In genomic region chr11:2447253-2447950, GRCh38 we compare ENCODE assay signal across 13 cellular contexts. TPM values are rescaled to one million over a fixed set of nuclear protein-coding genes. Genes with fewer than 3 reads are reported as not detected.
DNase-seq lines count a peak whose midpoint lies in the region; ATAC-seq and TF ChIP-seq lines count a peak whose summit lies in the region.
"Had no signal": no experiment of that assay in that cellular context is flagged by ENCODE, and none has a peak within 500 bp of the region (broad histone marks: within the 10 kb centered on the region; RNA-seq: fewer than 3 reads in every experiment).

No MANE protein-coding gene starts in this region.

- H3K9ac ChIP-seq in OCI-LY3 (ENCODE audit: low read length): no peak overlapping the region
- no peak overlapping the region for H3K9ac ChIP-seq in rectal smooth muscle tissue (ENCODE audit: low read length)

- TF ChIP-seq CTCF in OCI-LY3 (IDR thresholded peaks at IDR 0.05; ENCODE audit: low read depth, low read length) (no peak), A673 (conservative IDR thresholded peaks at IDR 0.05; ENCODE audit: low read depth, low read length) (no peak)

- H3K4me3 ChIP-seq in OCI-LY3 (ENCODE audit: low read length): no peak overlapping the region
- H3K4me3 ChIP-seq in rectal smooth muscle tissue (ENCODE audit: low read length): peak overlapping the region; percentile 16
- H3K4me3 ChIP-seq in A673 (ENCODE audit: low read depth, low read length, poor library complexity, severe bottlenecking): no peak overlapping the region

- H3K36me3 ChIP-seq in OCI-LY3 (replicated peaks; ENCODE audit: low read depth, low read length): no peaks in the 10 kb centered on the region
- no peaks in the 10 kb centered on the region for H3K36me3 ChIP-seq in rectal smooth muscle tissue (ENCODE audit: control insufficient read depth, insufficient read depth, low read length)
- H3K36me3 ChIP-seq in A673 (ENCODE audit: insufficient read depth, low read length, poor library complexity, severe bottlenecking): no peaks in the 10 kb centered on the region

- ATAC-seq in central memory CD8-positive, alpha-beta T cell (replicated peaks; ENCODE audit: extremely low read depth, poor library complexity, severe bottlenecking): no peak

- H3K9me3 Mint-ChIP-seq in T-helper 2 cell treated with Interferon-gamma antibody and Interleukin-4, amounts not matched to agents 5 μg/mL and 100 μg/mL, for 36 hours: no peaks in the 10 kb centered on the region
- H3K9me3 Mint-ChIP-seq in central memory CD8-positive, alpha-beta T cell: no peaks in the 10 kb centered on the region
- H3K9me3 Mint-ChIP-seq in immature natural killer cell: no peaks in the 10 kb centered on the region

- H3K9me3 ChIP-seq in OCI-LY3 (ENCODE audit: insufficient read depth, low read length) (no peaks in the 10 kb centered on the region), A673 (ENCODE audit: low read depth, low read length, poor library complexity, severe bottlenecking) (no peaks in the 10 kb centered on the region)

- CTCF ChIA-PET in A673 (lab: Charles Lee): no interaction called here

- POLR2A ChIA-PET in A673 (lab: Charles Lee; ENCODE audit: low non-redundant PET): no interaction called here

- H3K4me1 ChIP-seq in OCI-LY3 (ENCODE audit: low read length) (no peaks in the 10 kb centered on the region), rectal smooth muscle tissue (ENCODE audit: control insufficient read depth, insufficient read depth, low read length) (no peaks in the 10 kb centered on the region), A673 (ENCODE audit: insufficient read depth, low read length, poor library complexity, severe bottlenecking) (no peaks in the 10 kb centered on the region)

- peak overlapping the region; percentile 88 for H3K4me3 Mint-ChIP-seq in T-helper 2 cell treated with Interferon-gamma antibody and Interleukin-4, amounts not matched to agents 5 μg/mL and 100 μg/mL, for 36 hours
- H3K4me3 Mint-ChIP-seq in central memory CD8-positive, alpha-beta T cell: peak overlapping the region; percentile 87
- H3K4me3 Mint-ChIP-seq in immature natural killer cell: peak overlapping the region in 2 of 5 donors; percentile 9 to 12

- H3K36me3 Mint-ChIP-seq in T-helper 2 cell treated with Interferon-gamma antibody and Interleukin-4, amounts not matched to agents 5 μg/mL and 100 μg/mL, for 36 hours (ENCODE audit: low read depth): no peaks in the 10 kb centered on the region
- peaks cover 2% of the 10 kb centered on the region for H3K36me3 Mint-ChIP-seq in central memory CD8-positive, alpha-beta T cell (ENCODE audit: insufficient read depth)
- H3K36me3 Mint-ChIP-seq in immature natural killer cell: no peaks in the 10 kb centered on the region

- H2AFZ ChIP-seq in OCI-LY3 (ENCODE audit: low read depth, low read length): 0 out of 2 replicates have a peak overlapping the region, but pooled peaks have one; percentile 25

- no peaks in the 10 kb centered on the region for H3K79me2 ChIP-seq in OCI-LY3 (ENCODE audit: low read length)

- intact Hi-C loops in A673 (cut with micrococcal nuclease; ENCODE audit: unreplicated experiment): no loop called here

- peaks cover 14% of the 10 kb centered on the region for H3K27me3 Mint-ChIP-seq in T-helper 2 cell treated with Interferon-gamma antibody and Interleukin-4, amounts not matched to agents 5 μg/mL and 100 μg/mL, for 36 hours (ENCODE audit: low read depth)
- H3K27me3 Mint-ChIP-seq in central memory CD8-positive, alpha-beta T cell: peaks cover 16% of the 10 kb centered on the region
- peaks cover 7 to 19% (median 9%) of the 10 kb centered on the region in 3 donors for H3K27me3 Mint-ChIP-seq in immature natural killer cell (ENCODE audit: low read depth in 3 of 3)

- H3K4me2 ChIP-seq in OCI-LY3 (ENCODE audit: low read length): no peak overlapping the region

- DNase-seq in T-helper 2 cell treated with Interferon-gamma antibody and Interleukin-4, amounts not matched to agents 5 μg/mL and 100 μg/mL, for 36 hours (ENCODE audit: low spot score): no peak
- DNase-seq in T-helper 2 cell (no peak), A673 (ENCODE audit: low spot score) (no peak), ureter (ENCODE audit: low spot score) (no peak), immature natural killer cell (no peak)
- DNase-seq in central memory CD8-positive, alpha-beta T cell (ENCODE audit: low spot score in 2 of 2): no peak
- DNase-seq: 8988T, activated gamma-delta T cell, mesendoderm, NCI-H1694 treated with DMSO at 0.1 percent for 48 hours had no signal

- H4K20me1 ChIP-seq in OCI-LY3 (ENCODE audit: insufficient read depth, low read length): no peaks in the 10 kb centered on the region

- no TSS peak for BruUV-seq in A673 (replicated peaks; lab: Mats Ljungman, UMichigan)

- peaks cover 12% of the 10 kb centered on the region for H3K4me1 Mint-ChIP-seq in T-helper 2 cell treated with Interferon-gamma antibody and Interleukin-4, amounts not matched to agents 5 μg/mL and 100 μg/mL, for 36 hours (ENCODE audit: low read depth)
- H3K4me1 Mint-ChIP-seq in central memory CD8-positive, alpha-beta T cell: peaks cover 31% of the 10 kb centered on the region
- H3K4me1 Mint-ChIP-seq in immature natural killer cell: peaks cover 6 to 18% of the 10 kb centered on the region in 2 donors

- H3K27ac ChIP-seq in OCI-LY3 (ENCODE audit: low read length) (no peak overlapping the region), rectal smooth muscle tissue (ENCODE audit: low read depth, low read length) (no peak overlapping the region), A673 (ENCODE audit: low read depth, low read length, poor library complexity, severe bottlenecking) (no peak overlapping the region)

- 0 out of 2 replicates have a peak, but pooled peaks cover 4% of the 10 kb centered on the region for H3K27me3 ChIP-seq in OCI-LY3 (ENCODE audit: low read depth, low read length)
- peaks cover 6% of the 10 kb centered on the region for H3K27me3 ChIP-seq in rectal smooth muscle tissue (ENCODE audit: control insufficient read depth, insufficient read depth, low read length)
- peaks cover 34% of the 10 kb centered on the region for H3K27me3 ChIP-seq in A673 (replicated peaks; ENCODE audit: insufficient read depth, low read depth, low read length, poor library complexity)

- H3K27ac Mint-ChIP-seq in T-helper 2 cell treated with Interferon-gamma antibody and Interleukin-4, amounts not matched to agents 5 μg/mL and 100 μg/mL, for 36 hours: peak overlapping the region; percentile 36
- H3K27ac Mint-ChIP-seq in central memory CD8-positive, alpha-beta T cell (ENCODE audit: low read depth): no peak overlapping the region
- no peak overlapping the region for H3K27ac Mint-ChIP-seq in immature natural killer cell

RNA-seq across cellular contexts. Expression of gene KCNQ1, which starts 2.6 kb away (rescaled TPM):
- total RNA-seq in A673 (2021): not detected in 2 replicates
- total RNA-seq in ureter: 63.0 TPM
- 1 to 10 TPM in 1 of 3 donors, under 1 TPM in 2; 0.13 to 1.1 (median 0.73) TPM for polyA plus RNA-seq in immature natural killer cell
- total RNA-seq: Daoy had no signal

RNA-seq across cellular contexts. Expression of gene TRPM5, which starts 3.1 kb away (rescaled TPM):
- total RNA-seq in A673 (2021) (not detected in 2 replicates), ureter (0.60 TPM)
- not detected for polyA plus RNA-seq in immature natural killer cell

RNA-seq across cellular contexts. Expression of gene TSSC4, which starts 46.9 kb away (rescaled TPM):
- 41.3 and 46.8 TPM in 2 replicates for total RNA-seq in A673 (2021)
- total RNA-seq in ureter: 41.6 TPM
- polyA plus RNA-seq in immature natural killer cell: 100 to 1,000 TPM in 2 of 3 donors, 10 to 100 TPM in 1; 87.7 to 111 (median 108) TPM

Comparison
In these comparisons a context has a peak if more than half of its experiments do, and no peak if none do; other contexts are left out.
1. RNA of gene KCNQ1, which starts 2.6 kb away (total RNA-seq): 63.0 TPM in ureter (single experiment); not detected in A673; every median in the first group is over 10 times any median in the second.